Comparison of ENCODE assay signal across 8 cellular contexts in genomic region chr10:5977471-5978370, GRCh38. TPM values are rescaled to one million over a fixed set of nuclear protein-coding genes. Genes with fewer than 3 reads are reported as not detected.
A peak's percentile ranks its signal among the peaks of the same experiment; 100 is the strongest.
DNase-seq lines count a peak whose midpoint lies in the region; ATAC-seq and TF ChIP-seq lines count a peak whose summit lies in the region.

Gene IL15RA, minus strand, starts transcription at chr10:5977543. Its CDS starts 51 bp downstream, at chr10:5977492.

- intact Hi-C loops in activated B cell treated with CpG ODN at 0.5 μM for 24 hours (cut with micrococcal nuclease) = loop anchor here (1.0 to 10.0 kb wide), 9 partner anchors 11 to 1807 kb away; partner anchors contain the start of genes ATP5F1C, GDI2, KIN and PFKFB3

- CTCF ChIA-PET in activated B cell treated with CpG ODN at 0.5 μM for 24 hours (lab: Charles Lee) = interaction anchor here (0.8 to 3.1 kb wide), 4 partner anchors 36 to 92 kb away, joined by 3 to 16 read pairs (median 4); partner anchors contain the start of gene FBH1

- H3K36me3 Mint-ChIP-seq in activated B cell treated with CpG ODN at 0.5 μM for 24 hours (ENCODE audit: low read depth) = peaks cover 6% of the 10 kb centered on the region

- peak within 1 kb of the TSS; percentile 91 for H3K27ac Mint-ChIP-seq in activated B cell treated with CpG ODN at 0.5 μM for 24 hours

- H3K4me3 ChIP-seq in GM12864 (ENCODE audit: low read depth, low read length) (peak within 1 kb of the TSS; percentile 98), LNCaP clone FGC (ENCODE audit: low read depth, low read length) (peak within 1 kb of the TSS; percentile 78), cardiac fibroblast (replicated peaks in 1 of 2; ENCODE audit: low read depth in 2 of 2, low read length in 2 of 2) (peak within 1 kb of the TSS; percentile 87 to 90)

- peak; percentile 49 for DNase-seq in GM12864 (ENCODE audit: low read depth)
- peak; percentile 32 for DNase-seq in GOT3 (lab: John Stamatoyannopoulos, UW)
- DNase-seq in LNCaP clone FGC (ENCODE audit: low read depth) = peak; percentile 58
- DNase-seq in activated B cell treated with CpG ODN at 0.5 μM for 24 hours = peak; percentile 75
- peak; percentile 52 to 64 for DNase-seq in cardiac fibroblast (ENCODE audit: low read depth in 2 of 2)
- DNase-seq in kidney tubule cell (ENCODE audit: low spot score) = peak; percentile 90
- peak; percentile 89 for DNase-seq in stimulated activated CD4-positive, alpha-beta T cell treated with anti-CD3 and anti-CD28 coated beads, Interleukin-1b, Interleukin-23, amount 100 ng/mL, for 48 hours
- no peak for DNase-seq in cerebellar nuclear complex (lab: John Stamatoyannopoulos, UW)

- H3K4me3 Mint-ChIP-seq in activated B cell treated with CpG ODN at 0.5 μM for 24 hours = peak within 1 kb of the TSS; percentile 96

- H3K27me3 Mint-ChIP-seq in activated B cell treated with CpG ODN at 0.5 μM for 24 hours = no peaks in the 10 kb centered on the region

- peaks cover 41% of the 10 kb centered on the region for H3K4me1 Mint-ChIP-seq in activated B cell treated with CpG ODN at 0.5 μM for 24 hours

- peak; percentile 70 for ATAC-seq in activated B cell treated with CpG ODN at 0.5 μM for 24 hours (ENCODE audit: low read depth)

- TF ChIP-seq CTCF in GM12864 (IDR thresholded peaks at IDR 0.05; ENCODE audit: low read depth, low read length, missing control alignments) = peak; percentile 41
- TF ChIP-seq CTCF in LNCaP clone FGC (IDR thresholded peaks at IDR 0.05; ENCODE audit: control insufficient read depth, extremely low read depth, insufficient read depth) = peak; percentile 48
- TF ChIP-seq CTCF in activated B cell treated with CpG ODN at 0.5 μM for 24 hours (IDR thresholded peaks at IDR 0.05) = no peak
- no peak for TF ChIP-seq CTCF in cardiac fibroblast (IDR thresholded peaks at IDR 0.05; ENCODE audit: low read depth, low read length)

- H3K9me3 Mint-ChIP-seq in activated B cell treated with CpG ODN at 0.5 μM for 24 hours = no peaks in the 10 kb centered on the region

- POLR2A ChIA-PET in activated B cell treated with CpG ODN at 0.5 μM for 24 hours (lab: Charles Lee) = interaction anchor here (0.6 to 3.3 kb wide), 10 partner anchors 10 to 164 kb away, joined by 3 to 30 read pairs (median 4); partner anchors contain the start of gene GDI2

RNA-seq across cellular contexts. Expression of gene IL15RA, which starts in this region (rescaled TPM):
- total RNA-seq in activated B cell treated with CpG ODN at 0.5 μM for 24 hours = 19.1 and 19.8 TPM in 2 replicates

Comparison
In these comparisons a context has a peak if more than half of its experiments do, and no peak if none do; other contexts are left out.
1. DNase-seq: peak in GM12864 (single experiment), GOT3 (single experiment), LNCaP clone FGC (single experiment), activated B cell treated with CpG ODN at 0.5 μM for 24 hours (single experiment), cardiac fibroblast (2 of 2), kidney tubule cell (single experiment) and stimulated activated CD4-positive, alpha-beta T cell treated with anti-CD3 and anti-CD28 coated beads, Interleukin-1b, Interleukin-23, amount 100 ng/mL, for 48 hours (single experiment); none in cerebellar nuclear complex (0 of 2).
2. CTCF ChIP-seq: peak in GM12864 (single experiment) and LNCaP clone FGC (single experiment); none in activated B cell treated with CpG ODN at 0.5 μM for 24 hours (single experiment) and cardiac fibroblast (single experiment).
3. Peak in every context shown above with its lines, with median percentiles within 50 percentile points of each other: H3K4me3 ChIP-seq.